10 cellular contexts compared by ENCODE assay signal in the genomic region with DNA sequence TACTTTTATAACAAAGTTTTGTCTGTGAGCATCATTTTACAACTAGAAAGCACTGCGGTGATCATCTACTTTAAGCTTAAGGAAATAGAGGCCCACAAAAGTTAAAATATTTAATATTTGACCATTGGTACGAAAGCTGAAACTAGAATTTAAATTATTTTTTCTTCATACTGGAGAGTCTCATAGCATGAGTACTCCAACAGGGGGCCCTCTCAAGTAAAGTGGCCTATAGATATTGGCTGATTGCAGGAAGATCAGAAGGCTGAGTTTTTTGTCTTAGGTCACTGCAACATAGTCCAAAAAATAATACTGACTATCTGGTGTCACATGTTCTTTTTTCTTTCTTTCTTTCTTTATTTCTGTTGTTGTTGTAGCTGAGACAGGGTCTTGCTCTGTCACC.
DNase-seq lines count a peak whose midpoint lies in the region; ATAC-seq and TF ChIP-seq lines count a peak whose summit lies in the region.
"Had no signal": no experiment of that assay in that cellular context is flagged by ENCODE, and none has a peak within 500 bp of the region (broad histone marks: within the 10 kb centered on the region; RNA-seq: fewer than 3 reads in every experiment).

No MANE protein-coding gene starts in this region.

- H4K20me1 ChIP-seq in H9 (ENCODE audit: control insufficient read depth, insufficient read depth, insufficient read length), result no peaks in the 10 kb centered on the region

- CTCF ChIA-PET in CD8-positive, alpha-beta T cell (lab: Charles Lee), result interaction anchor here (2.1 kb wide), 1 partner anchor 102 kb away, joined by 11 read pairs; no protein-coding TSS in a partner anchor

- H4K8ac ChIP-seq in H9 (replicated peaks; ENCODE audit: insufficient read length, low read depth, low read length), result no peak overlapping the region

- no peak overlapping the region for H3K4me2 ChIP-seq in H9 (ENCODE audit: insufficient read depth, insufficient read length, low read length)

- H3K23me2 ChIP-seq in H9 (ENCODE audit: insufficient read length, low read depth, low read length, poor library complexity, severe bottlenecking), result no peaks in the 10 kb centered on the region

- H2AFZ ChIP-seq in H9 (ENCODE audit: low read length), result no peak overlapping the region

- H4K91ac ChIP-seq in H9 (ENCODE audit: insufficient read length, low read depth, low read length), result no peak overlapping the region

- H3K36me3 ChIP-seq in CD8-positive, alpha-beta T cell (ENCODE audit: insufficient read depth, low read length), result no peaks in the 10 kb centered on the region
- no peaks in the 10 kb centered on the region for H3K36me3 ChIP-seq in SK-N-MC (ENCODE audit: insufficient read depth, low read length)
- H3K36me3 ChIP-seq in left lung, result no peaks in the 10 kb centered on the region
- H3K36me3 ChIP-seq in right atrium auricular region, result no peaks in the 10 kb centered on the region

- no peaks in the 10 kb centered on the region for H3K79me2 ChIP-seq in H9 (ENCODE audit: insufficient read depth, low read length)

- H3K27ac ChIP-seq in CD8-positive, alpha-beta T cell (ENCODE audit: low read depth, low read length), result no peak overlapping the region
- no peak overlapping the region for H3K27ac ChIP-seq in H9 (ENCODE audit: insufficient read length, low read depth, low read length)
- H3K27ac ChIP-seq in SK-N-MC, result peak overlapping the region; percentile 98
- H3K27ac ChIP-seq in left lung, result no peak overlapping the region
- H3K27ac ChIP-seq in right atrium auricular region, result no peak overlapping the region

- no peak overlapping the region for H2BK120ac ChIP-seq in H9 (ENCODE audit: low read depth, low read length, poor library complexity, severe bottlenecking)

- no peak overlapping the region for H3K9ac ChIP-seq in H9 (ENCODE audit: extremely low read depth, insufficient read length, low read length)
- H3K9ac ChIP-seq in SK-N-MC (ENCODE audit: insufficient read length), result peak overlapping the region; percentile 37

- H3K4me3 Mint-ChIP-seq in CD8-positive, alpha-beta T cell, result no peak overlapping the region
- H3K4me3 Mint-ChIP-seq in H9, result no peak overlapping the region

- H3K18ac ChIP-seq in H9 (ENCODE audit: insufficient read length, low read depth, low read length), result no peak overlapping the region

- H3K4ac ChIP-seq in H9 (ENCODE audit: low read depth, low read length), result no peak overlapping the region

- H3K9me3 ChIP-seq in CD8-positive, alpha-beta T cell (ENCODE audit: low read length), result no peaks in the 10 kb centered on the region
- no peaks in the 10 kb centered on the region for H3K9me3 ChIP-seq in H9 (ENCODE audit: control insufficient read depth, low read depth, low read length)
- no peaks in the 10 kb centered on the region for H3K9me3 ChIP-seq in SK-N-MC (ENCODE audit: low read depth, low read length)
- H3K9me3 ChIP-seq in left lung, result no peaks in the 10 kb centered on the region
- no peaks in the 10 kb centered on the region for H3K9me3 ChIP-seq in right atrium auricular region

- H3T11ph ChIP-seq in H9 (ENCODE audit: low read length), result no peak overlapping the region

- no peak for DNase-seq in CD8-positive, alpha-beta T cell
- no peak for DNase-seq in H9
- no peak for DNase-seq in SK-N-MC (ENCODE audit: low read depth, low spot score)
- DNase-seq in left lung, result no peak
- no peak for DNase-seq in NCI-H2196 (lab: John Stamatoyannopoulos, UW; ENCODE audit: unreplicated experiment)
- no peak for DNase-seq in right atrium auricular region (ENCODE audit: low spot score)
- DNase-seq in NK-92 treated with Interleukin-12 subunit alpha and Interleukin-12 subunit beta, amount 100 ng/mL, for 24 hours (lab: John Stamatoyannopoulos, UW), result no peak
- DNase-seq in COR-L47 (lab: John Stamatoyannopoulos, UW), result no peak
- DNase-seq: activated CD8-positive, alpha-beta memory T cell treated with anti-CD3 and anti-CD28 coated beads for 24 hours; cerebellar nuclear complex had no signal

- no peak overlapping the region for H2BK5ac ChIP-seq in H9 (ENCODE audit: insufficient read length, low read length)

- no peak overlapping the region for H2AK5ac ChIP-seq in H9 (ENCODE audit: insufficient read length, low read length)

- no peak overlapping the region for H2BK12ac ChIP-seq in H9 (ENCODE audit: insufficient read length, low read depth, low read length)

- no peaks in the 10 kb centered on the region for H3K9me3 Mint-ChIP-seq in CD8-positive, alpha-beta T cell
- no peaks in the 10 kb centered on the region; a peak in 1 of 5 replicates for H3K9me3 Mint-ChIP-seq in H9

- H3K27me3 ChIP-seq in CD8-positive, alpha-beta T cell (ENCODE audit: insufficient read depth, low read length), result no peaks in the 10 kb centered on the region
- H3K27me3 ChIP-seq in H9 (ENCODE audit: insufficient read depth, low read length) (no peaks in the 10 kb centered on the region), left lung (no peaks in the 10 kb centered on the region), right atrium auricular region (no peaks in the 10 kb centered on the region)

- POLR2A ChIA-PET in CD8-positive, alpha-beta T cell (lab: Charles Lee), result interaction anchor here (1.3 kb wide), 1 partner anchor 67 kb away, joined by 4 read pairs; no protein-coding TSS in a partner anchor

- H2BK15ac ChIP-seq in H9 (ENCODE audit: low read depth, low read length), result no peak overlapping the region

- no peak overlapping the region for H3K27ac Mint-ChIP-seq in CD8-positive, alpha-beta T cell
- H3K27ac Mint-ChIP-seq in H9, result no peak overlapping the region

- H2BK20ac ChIP-seq in H9 (ENCODE audit: low read depth, low read length, poor library complexity, severe bottlenecking), result no peak overlapping the region

- no peaks in the 10 kb centered on the region for H3K4me1 ChIP-seq in CD8-positive, alpha-beta T cell (ENCODE audit: insufficient read depth, low read length)
- 0 out of 2 replicates have a peak, but pooled peaks cover 2% of the 10 kb centered on the region for H3K4me1 ChIP-seq in H9 (ENCODE audit: insufficient read depth, low read length)
- peaks cover 0 to 12% of the 10 kb centered on the region in 2 donors for H3K4me1 ChIP-seq in left lung
- peaks cover 0 to 7% of the 10 kb centered on the region in 2 donors for H3K4me1 ChIP-seq in right atrium auricular region

- no peaks in the 10 kb centered on the region for H3K36me3 Mint-ChIP-seq in CD8-positive, alpha-beta T cell
- H3K36me3 Mint-ChIP-seq in H9 (ENCODE audit: insufficient read depth in 1 of 3, low read depth in 3 of 3), result no peaks in the 10 kb centered on the region; a peak in 1 of 7 replicates

- ATAC-seq in CD8-positive, alpha-beta T cell, result no peak
- ATAC-seq in left lung, result peak; percentile 33

- no peak overlapping the region for H4K5ac ChIP-seq in H9 (ENCODE audit: insufficient read length, low read depth, low read length)

- no peaks in the 10 kb centered on the region for H3K79me1 ChIP-seq in H9 (ENCODE audit: insufficient read depth, low read depth, low read length, poor library complexity, severe bottlenecking)

- no peak overlapping the region for H3K14ac ChIP-seq in H9 (ENCODE audit: insufficient read depth, low read length)

- H3K4me1 Mint-ChIP-seq in CD8-positive, alpha-beta T cell (ENCODE audit: low read depth), result peaks cover 5% of the 10 kb centered on the region
- H3K4me1 Mint-ChIP-seq in H9, result peaks cover 26% of the 10 kb centered on the region in 2 experiments

- peak; percentile 20 for TF ChIP-seq CTCF in CD8-positive, alpha-beta T cell (IDR thresholded peaks at IDR 0.05)
- TF ChIP-seq CTCF in H9 (conservative IDR thresholded peaks at IDR 0.05) (peak; percentile 75), left lung (IDR thresholded peaks at IDR 0.05) (no peak), right atrium auricular region (IDR thresholded peaks at IDR 0.05) (no peak)

- WGBS in H9 (ENCODE audit: extremely low coverage, insufficient read length, low lambda C conversion rate), result no CpG with 5 or more reads among the region's 2 CpGs

- H3K56ac ChIP-seq in H9 (ENCODE audit: insufficient read length, low read depth, low read length), result no peak overlapping the region

- H3K4me3 ChIP-seq in CD8-positive, alpha-beta T cell (ENCODE audit: low read depth, low read length), result no peak overlapping the region
- H3K4me3 ChIP-seq in SK-N-MC (peak overlapping the region; percentile 76), left lung (no peak overlapping the region), right atrium auricular region (no peak overlapping the region)

- H3K23ac ChIP-seq in H9 (ENCODE audit: insufficient read length, low read depth, low read length), result no peak overlapping the region

- H3K27me3 Mint-ChIP-seq in CD8-positive, alpha-beta T cell (ENCODE audit: low read depth), result no peaks in the 10 kb centered on the region
- no peaks in the 10 kb centered on the region; the same call in none of the 2 replicates for H3K27me3 Mint-ChIP-seq in H9 (ENCODE audit: low read depth)

- intact Hi-C loops in CD8-positive, alpha-beta T cell (cut with DNase I, micrococcal nuclease), result loop anchor here (1.0 to 2.0 kb wide), 2 partner anchors 102 to 103 kb away; no protein-coding TSS in a partner anchor
- intact Hi-C loops in left lung (cut with DNase I), result no loop called here

Comparison
In these comparisons a context has a peak if more than half of its experiments do, and no peak if none do; other contexts are left out.
1. CTCF ChIP-seq: peak in CD8-positive, alpha-beta T cell (single experiment) and H9 (single experiment); none in left lung (0 of 2) and right atrium auricular region (0 of 2).
2. intact Hi-C loops: an anchor here in CD8-positive, alpha-beta T cell (1.0 to 2.0 kb wide); none called in left lung.